Comparison of ENCODE assay signal across 22 cellular contexts in genomic region chr15:59398220-59398619, GRCh38.
DNase-seq lines count a peak whose midpoint lies in the region; ATAC-seq and TF ChIP-seq lines count a peak whose summit lies in the region.
"Had no signal": no experiment of that assay in that cellular context is flagged by ENCODE, and none has a peak within 500 bp of the region (broad histone marks: within the 10 kb centered on the region; RNA-seq: fewer than 3 reads in every experiment).

No MANE protein-coding gene starts in this region.

- H3K4me1 ChIP-seq in DOHH2 (ENCODE audit: control insufficient read depth, low read length) (peaks cover 96% of the 10 kb centered on the region), OCI-LY1 (ENCODE audit: insufficient read depth, low read length, severe bottlenecking) (peaks cover 100% of the 10 kb centered on the region)
- H3K4me1 ChIP-seq: SJSA1 had no signal

- no peak for ATAC-seq in stimulated activated naive B cell treated with anti-CD40 and anti-IgM and Interleukin-4, amounts not matched to agents 10 μg/mL and 1 μg/mL and 100 μg/mL, for 72 hours (replicated peaks)
- ATAC-seq in HG02884 (IDR thresholded peaks at IDR 0.05; ENCODE audit: unreplicated experiment): no peak
- ATAC-seq: GM23338, HepG2 had no signal

- H3K27ac ChIP-seq in DOHH2 (ENCODE audit: low read depth, low read length) (peak overlapping the region; percentile 92), OCI-LY1 (ENCODE audit: low read depth, low read length, poor library complexity, severe bottlenecking) (peak overlapping the region; percentile 98)
- H3K27ac ChIP-seq: SJSA1 had no signal

- peak overlapping the region; percentile 61 for H3K27ac Mint-ChIP-seq in dendritic cell treated with granulocyte-macrophage colony-stimulating factor and Interleukin-4, amounts not matched to agents 40 ng/mL and 50 ng/mL, for 4 days
- H3K27ac Mint-ChIP-seq in stimulated activated naive B cell treated with anti-CD40 and anti-IgM and Interleukin-4, amounts not matched to agents 10 μg/mL and 1 μg/mL and 100 μg/mL, for 72 hours: peak overlapping the region; percentile 25
- H3K27ac Mint-ChIP-seq: GM23338, H9 had no signal

- H3K27me3 Mint-ChIP-seq in dendritic cell treated with granulocyte-macrophage colony-stimulating factor and Interleukin-4, amounts not matched to agents 40 ng/mL and 50 ng/mL, for 4 days: no peaks in the 10 kb centered on the region
- no peaks in the 10 kb centered on the region for H3K27me3 Mint-ChIP-seq in stimulated activated naive B cell treated with anti-CD40 and anti-IgM and Interleukin-4, amounts not matched to agents 10 μg/mL and 1 μg/mL and 100 μg/mL, for 72 hours

- H4K20me1 ChIP-seq in DOHH2 (ENCODE audit: control insufficient read depth, insufficient read depth, low read depth, low read length) (no peaks in the 10 kb centered on the region), OCI-LY1 (ENCODE audit: insufficient read depth, low read length) (no peaks in the 10 kb centered on the region)

- H3K9me3 ChIP-seq in DOHH2 (ENCODE audit: control insufficient read depth, insufficient read depth, low read length): no peaks in the 10 kb centered on the region
- no peaks in the 10 kb centered on the region for H3K9me3 ChIP-seq in OCI-LY1 (ENCODE audit: low read length)
- H3K9me3 ChIP-seq: SJSA1 had no signal

- peaks cover 70% of the 10 kb centered on the region for H3K4me1 Mint-ChIP-seq in dendritic cell treated with granulocyte-macrophage colony-stimulating factor and Interleukin-4, amounts not matched to agents 40 ng/mL and 50 ng/mL, for 4 days (ENCODE audit: low read depth)
- H3K4me1 Mint-ChIP-seq in stimulated activated naive B cell treated with anti-CD40 and anti-IgM and Interleukin-4, amounts not matched to agents 10 μg/mL and 1 μg/mL and 100 μg/mL, for 72 hours: peaks cover 55 to 77% of the 10 kb centered on the region in 2 donors

- H3K4me2 ChIP-seq in DOHH2 (ENCODE audit: low read length) (peak overlapping the region; percentile 93), OCI-LY1 (ENCODE audit: low read length) (peak overlapping the region; percentile 3; the same call in 1 of the 2 replicates)
- H3K4me2 ChIP-seq: GM23338 had no signal

- H3K4me3 ChIP-seq in DOHH2 (ENCODE audit: low read length) (peak overlapping the region; percentile 33), OCI-LY1 (ENCODE audit: low read depth, low read length, poor library complexity, severe bottlenecking) (no peak overlapping the region)
- H3K4me3 ChIP-seq: GM23338, SJSA1 had no signal

- no peaks in the 10 kb centered on the region for H3K79me2 ChIP-seq in DOHH2 (ENCODE audit: control insufficient read depth, low read length)
- H3K79me2 ChIP-seq in OCI-LY1 (ENCODE audit: insufficient read depth, low read length): peaks cover 19% of the 10 kb centered on the region

- TF ChIP-seq CTCF in DOHH2 (IDR thresholded peaks at IDR 0.05; ENCODE audit: low read depth, low read length, poor library complexity, severe bottlenecking) (no peak), OCI-LY1 (IDR thresholded peaks at IDR 0.05; ENCODE audit: low read length) (no peak)

- no peaks in the 10 kb centered on the region for H3K36me3 ChIP-seq in DOHH2 (ENCODE audit: control insufficient read depth, low read length)
- H3K36me3 ChIP-seq in OCI-LY1 (ENCODE audit: insufficient read depth, low read length): peaks cover under 1% of the 10 kb centered on the region; the same call in 1 of the 2 replicates
- H3K36me3 ChIP-seq: SJSA1 had no signal

- intact Hi-C loops in dendritic cell treated with granulocyte-macrophage colony-stimulating factor and Interleukin-4, amounts not matched to agents 40 ng/mL and 50 ng/mL, for 4 days (cut with micrococcal nuclease): no loop called here

- H3K9me3 Mint-ChIP-seq in dendritic cell treated with granulocyte-macrophage colony-stimulating factor and Interleukin-4, amounts not matched to agents 40 ng/mL and 50 ng/mL, for 4 days: no peaks in the 10 kb centered on the region
- no peaks in the 10 kb centered on the region for H3K9me3 Mint-ChIP-seq in stimulated activated naive B cell treated with anti-CD40 and anti-IgM and Interleukin-4, amounts not matched to agents 10 μg/mL and 1 μg/mL and 100 μg/mL, for 72 hours
- H3K9me3 Mint-ChIP-seq: GM23338, H9 had no signal

- H3K36me3 Mint-ChIP-seq in dendritic cell treated with granulocyte-macrophage colony-stimulating factor and Interleukin-4, amounts not matched to agents 40 ng/mL and 50 ng/mL, for 4 days (ENCODE audit: low read depth): no peaks in the 10 kb centered on the region
- no peaks in the 10 kb centered on the region for H3K36me3 Mint-ChIP-seq in stimulated activated naive B cell treated with anti-CD40 and anti-IgM and Interleukin-4, amounts not matched to agents 10 μg/mL and 1 μg/mL and 100 μg/mL, for 72 hours

- DNase-seq in stimulated activated naive B cell treated with anti-CD40 and anti-IgM and Interleukin-4, amounts not matched to agents 10 μg/mL and 1 μg/mL and 100 μg/mL, for 72 hours: no peak
- DNase-seq in DMS79 treated with DMSO at 0.1 percent for 48 hours (lab: John Stamatoyannopoulos, UW) (no peak), midbrain (lab: John Stamatoyannopoulos, UW) (no peak)
- DNase-seq: Calu3; DND-41; H9; Karpas-422; NCI-H1105 treated with DMSO at 0.1 percent for 48 hours; NCI-H2029; NCI-H446 treated with DMSO at 0.1 percent for 48 hours; NCI-H526; NCI-H82; NK-92 treated with Interleukin-12 subunit alpha and Interleukin-12 subunit beta, amount 100 ng/mL, for 24 hours; Right ventricle myocardium superior; RPMI8226 had no signal

- H3K4me3 Mint-ChIP-seq in dendritic cell treated with granulocyte-macrophage colony-stimulating factor and Interleukin-4, amounts not matched to agents 40 ng/mL and 50 ng/mL, for 4 days: no peak overlapping the region
- no peak overlapping the region for H3K4me3 Mint-ChIP-seq in stimulated activated naive B cell treated with anti-CD40 and anti-IgM and Interleukin-4, amounts not matched to agents 10 μg/mL and 1 μg/mL and 100 μg/mL, for 72 hours
- H3K4me3 Mint-ChIP-seq: GM23338, H9 had no signal

- H3K27me3 ChIP-seq in DOHH2 (ENCODE audit: control insufficient read depth, low read length): no peaks in the 10 kb centered on the region
- no peaks in the 10 kb centered on the region for H3K27me3 ChIP-seq in OCI-LY1 (ENCODE audit: insufficient read depth, low read length)
- H3K27me3 ChIP-seq: SJSA1 had no signal

- peaks cover 38% of the 10 kb centered on the region for H3F3A ChIP-seq in DOHH2 (ENCODE audit: control insufficient read depth, insufficient read depth)
- no peaks in the 10 kb centered on the region for H3F3A ChIP-seq in OCI-LY1 (ENCODE audit: insufficient read depth, low read length)

- no peaks in the 10 kb centered on the region for H3K9me2 ChIP-seq in DOHH2 (replicated peaks; ENCODE audit: control insufficient read depth, low read length)
- H3K9me2 ChIP-seq in OCI-LY1 (ENCODE audit: low read depth, low read length): no peaks in the 10 kb centered on the region

- H2AFZ ChIP-seq in OCI-LY1 (ENCODE audit: low read length): no peak overlapping the region
- H2AFZ ChIP-seq: GM23338 had no signal

- H3K9ac ChIP-seq in OCI-LY1 (ENCODE audit: low read length): no peak overlapping the region; the same call in 1 of the 2 replicates
